1 cellular context compared by ENCODE assay signal in the genomic region with DNA sequence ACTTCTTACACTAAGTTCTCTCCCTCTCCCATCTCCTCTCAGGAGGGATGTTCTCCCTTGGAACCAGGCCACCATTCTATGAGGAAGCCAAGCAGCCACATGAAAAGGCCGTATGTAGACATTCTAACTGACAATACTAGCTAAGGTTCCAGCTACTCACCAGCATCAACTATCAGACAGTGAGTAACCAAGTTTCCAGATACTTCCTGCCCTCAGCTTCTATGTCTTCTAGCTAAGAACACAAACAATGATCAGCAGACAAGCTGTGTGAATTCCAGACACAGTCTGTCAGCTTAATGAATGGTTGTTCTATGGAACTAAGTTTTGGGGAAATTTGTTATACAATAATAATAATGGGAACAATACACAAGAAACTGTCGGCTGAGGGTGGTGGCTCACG.
TF ChIP-seq lines count a peak whose summit lies in the region.

No MANE protein-coding gene starts in this region.

TF ChIP-seq in endothelial cell of umbilical vein, 7 proteins besides CTCF, POLR2A, EP300 and RAD21:
- TF ChIP-seq, protein P1, sequence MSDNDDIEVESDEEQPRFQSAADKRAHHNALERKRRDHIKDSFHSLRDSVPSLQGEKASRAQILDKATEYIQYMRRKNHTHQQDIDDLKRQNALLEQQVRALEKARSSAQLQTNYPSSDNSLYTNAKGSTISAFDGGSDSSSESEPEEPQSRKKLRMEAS (IDR thresholded peaks at IDR 0.05; ENCODE audit: insufficient read depth, insufficient read length): no peak
- TF ChIP-seq POLR2AphosphoS5 (IDR thresholded peaks at IDR 0.05; ENCODE audit: insufficient read depth, low read depth, low read length) (no peak), FOS (IDR thresholded peaks at IDR 0.05; ENCODE audit: borderline replicate concordance, insufficient read depth, low read length) (no peak), MYC (IDR thresholded peaks at IDR 0.05; ENCODE audit: low read depth, low read length) (no peak)
TF ChIP-seq in endothelial cell of umbilical vein: peak in this region for 0.
